1 cellular context compared by ENCODE assay signal in genomic region chr20:33007376-33008335, GRCh38.
TF ChIP-seq lines count a peak whose summit lies in the region.

BPIFB2 (plus strand) TSS chr20:33007704; CDS start chr20:33008575, 871 bp downstream.

TF ChIP-seq in HepG2, 621 proteins besides CTCF, POLR2A, EP300 and RAD21 (continued from another document and continues in another):
- TF ChIP-seq, protein P1, sequence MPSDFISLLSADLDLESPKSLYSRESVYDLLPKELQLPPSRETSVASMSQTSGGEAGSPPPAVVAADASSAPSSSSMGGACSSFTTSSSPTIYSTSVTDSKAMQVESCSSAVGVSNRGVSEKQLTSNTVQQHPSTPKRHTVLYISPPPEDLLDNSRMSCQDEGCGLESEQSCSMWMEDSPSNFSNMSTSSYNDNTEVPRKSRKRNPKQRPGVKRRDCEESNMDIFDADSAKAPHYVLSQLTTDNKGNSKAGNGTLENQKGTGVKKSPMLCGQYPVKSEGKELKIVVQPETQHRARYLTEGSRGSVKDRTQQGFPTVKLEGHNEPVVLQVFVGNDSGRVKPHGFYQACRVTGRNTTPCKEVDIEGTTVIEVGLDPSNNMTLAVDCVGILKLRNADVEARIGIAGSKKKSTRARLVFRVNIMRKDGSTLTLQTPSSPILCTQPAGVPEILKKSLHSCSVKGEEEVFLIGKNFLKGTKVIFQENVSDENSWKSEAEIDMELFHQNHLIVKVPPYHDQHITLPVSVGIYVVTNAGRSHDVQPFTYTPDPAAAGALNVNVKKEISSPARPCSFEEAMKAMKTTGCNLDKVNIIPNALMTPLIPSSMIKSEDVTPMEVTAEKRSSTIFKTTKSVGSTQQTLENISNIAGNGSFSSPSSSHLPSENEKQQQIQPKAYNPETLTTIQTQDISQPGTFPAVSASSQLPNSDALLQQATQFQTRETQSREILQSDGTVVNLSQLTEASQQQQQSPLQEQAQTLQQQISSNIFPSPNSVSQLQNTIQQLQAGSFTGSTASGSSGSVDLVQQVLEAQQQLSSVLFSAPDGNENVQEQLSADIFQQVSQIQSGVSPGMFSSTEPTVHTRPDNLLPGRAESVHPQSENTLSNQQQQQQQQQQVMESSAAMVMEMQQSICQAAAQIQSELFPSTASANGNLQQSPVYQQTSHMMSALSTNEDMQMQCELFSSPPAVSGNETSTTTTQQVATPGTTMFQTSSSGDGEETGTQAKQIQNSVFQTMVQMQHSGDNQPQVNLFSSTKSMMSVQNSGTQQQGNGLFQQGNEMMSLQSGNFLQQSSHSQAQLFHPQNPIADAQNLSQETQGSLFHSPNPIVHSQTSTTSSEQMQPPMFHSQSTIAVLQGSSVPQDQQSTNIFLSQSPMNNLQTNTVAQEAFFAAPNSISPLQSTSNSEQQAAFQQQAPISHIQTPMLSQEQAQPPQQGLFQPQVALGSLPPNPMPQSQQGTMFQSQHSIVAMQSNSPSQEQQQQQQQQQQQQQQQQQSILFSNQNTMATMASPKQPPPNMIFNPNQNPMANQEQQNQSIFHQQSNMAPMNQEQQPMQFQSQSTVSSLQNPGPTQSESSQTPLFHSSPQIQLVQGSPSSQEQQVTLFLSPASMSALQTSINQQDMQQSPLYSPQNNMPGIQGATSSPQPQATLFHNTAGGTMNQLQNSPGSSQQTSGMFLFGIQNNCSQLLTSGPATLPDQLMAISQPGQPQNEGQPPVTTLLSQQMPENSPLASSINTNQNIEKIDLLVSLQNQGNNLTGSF (CRISPR knock-in tag; IDR thresholded peaks at IDR 0.05), result 0 out of 2 replicates have a peak, but pooled peaks have one; percentile 35
- TF ChIP-seq SETDB1 (CRISPR knock-in tag; IDR thresholded peaks at IDR 0.05; ENCODE audit: borderline replicate concordance), result 0 out of 2 replicates have a peak, but pooled peaks have one; percentile 79
- TF ChIP-seq ZNF335 (CRISPR knock-in tag; IDR thresholded peaks at IDR 0.05), result peak; percentile 96
- peak; percentile 77 for TF ChIP-seq RBFOX2 (IDR thresholded peaks at IDR 0.05; ENCODE audit: low read depth, low read length)
- TF ChIP-seq ZFP62 (CRISPR knock-in tag; IDR thresholded peaks at IDR 0.05), result no peak
- no peak for TF ChIP-seq ZNF720 (CRISPR knock-in tag; IDR thresholded peaks at IDR 0.05)
- TF ChIP-seq ZC3H13 (CRISPR knock-in tag; IDR thresholded peaks at IDR 0.05), result no peak; the same call in 1 of the 2 replicates
- no peak for TF ChIP-seq SUZ12 (IDR thresholded peaks at IDR 0.05; ENCODE audit: low read depth, low read length)
- peak; percentile 11; the same call in 1 of the 2 replicates for TF ChIP-seq ZMAT5 (CRISPR knock-in tag; IDR thresholded peaks at IDR 0.05; ENCODE audit: borderline replicate concordance, low read depth)
- TF ChIP-seq ZNF547 (CRISPR knock-in tag; IDR thresholded peaks at IDR 0.05), result peak; percentile 93
- peak; percentile 92; the same call in 1 of the 2 replicates for TF ChIP-seq WIZ (CRISPR knock-in tag; IDR thresholded peaks at IDR 0.05)
- peak; percentile 54 for TF ChIP-seq MIER2 (CRISPR knock-in tag; IDR thresholded peaks at IDR 0.05)
- TF ChIP-seq REPIN1 (CRISPR knock-in tag; IDR thresholded peaks at IDR 0.05; ENCODE audit: borderline replicate concordance, low read depth), result peak; percentile 96
- TF ChIP-seq, protein P2, sequence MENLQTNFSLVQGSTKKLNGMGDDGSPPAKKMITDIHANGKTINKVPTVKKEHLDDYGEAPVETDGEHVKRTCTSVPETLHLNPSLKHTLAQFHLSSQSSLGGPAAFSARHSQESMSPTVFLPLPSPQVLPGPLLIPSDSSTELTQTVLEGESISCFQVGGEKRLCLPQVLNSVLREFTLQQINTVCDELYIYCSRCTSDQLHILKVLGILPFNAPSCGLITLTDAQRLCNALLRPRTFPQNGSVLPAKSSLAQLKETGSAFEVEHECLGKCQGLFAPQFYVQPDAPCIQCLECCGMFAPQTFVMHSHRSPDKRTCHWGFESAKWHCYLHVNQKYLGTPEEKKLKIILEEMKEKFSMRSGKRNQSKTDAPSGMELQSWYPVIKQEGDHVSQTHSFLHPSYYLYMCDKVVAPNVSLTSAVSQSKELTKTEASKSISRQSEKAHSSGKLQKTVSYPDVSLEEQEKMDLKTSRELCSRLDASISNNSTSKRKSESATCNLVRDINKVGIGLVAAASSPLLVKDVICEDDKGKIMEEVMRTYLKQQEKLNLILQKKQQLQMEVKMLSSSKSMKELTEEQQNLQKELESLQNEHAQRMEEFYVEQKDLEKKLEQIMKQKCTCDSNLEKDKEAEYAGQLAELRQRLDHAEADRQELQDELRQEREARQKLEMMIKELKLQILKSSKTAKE (CRISPR knock-in tag; IDR thresholded peaks at IDR 0.05; ENCODE audit: borderline replicate concordance), result peak; percentile 91
- TF ChIP-seq MZF1 (CRISPR knock-in tag; IDR thresholded peaks at IDR 0.05; ENCODE audit: borderline replicate concordance), result no peak; the same call in 1 of the 2 replicates
- peak; percentile 91 for TF ChIP-seq FOXO1 (CRISPR knock-in tag; IDR thresholded peaks at IDR 0.05)
- no peak for TF ChIP-seq NCOA5 (CRISPR knock-in tag; IDR thresholded peaks at IDR 0.05)
- TF ChIP-seq HNRNPUL1 (IDR thresholded peaks at IDR 0.05; ENCODE audit: low read depth, low read length), result no peak
- TF ChIP-seq ZNF562 (CRISPR knock-in tag; IDR thresholded peaks at IDR 0.05; ENCODE audit: borderline replicate concordance), result no peak
- TF ChIP-seq ZMAT3 (CRISPR knock-in tag; conservative IDR thresholded peaks at IDR 0.05), result peak; percentile 46; the same call in 1 of the 2 replicates
- TF ChIP-seq, protein P3, sequence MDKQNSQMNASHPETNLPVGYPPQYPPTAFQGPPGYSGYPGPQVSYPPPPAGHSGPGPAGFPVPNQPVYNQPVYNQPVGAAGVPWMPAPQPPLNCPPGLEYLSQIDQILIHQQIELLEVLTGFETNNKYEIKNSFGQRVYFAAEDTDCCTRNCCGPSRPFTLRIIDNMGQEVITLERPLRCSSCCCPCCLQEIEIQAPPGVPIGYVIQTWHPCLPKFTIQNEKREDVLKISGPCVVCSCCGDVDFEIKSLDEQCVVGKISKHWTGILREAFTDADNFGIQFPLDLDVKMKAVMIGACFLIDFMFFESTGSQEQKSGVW (CRISPR knock-in tag; IDR thresholded peaks at IDR 0.05; ENCODE audit: borderline replicate concordance), result peak; percentile 53; the same call in 1 of the 2 replicates
- peak; percentile 76 for TF ChIP-seq ZNF451 (CRISPR knock-in tag; IDR thresholded peaks at IDR 0.05)
- TF ChIP-seq ZNF296 (CRISPR knock-in tag; conservative IDR thresholded peaks at IDR 0.05), result peak; percentile 76; the same call in 1 of the 2 replicates
- no peak for TF ChIP-seq USF2 (IDR thresholded peaks at IDR 0.05; ENCODE audit: low read depth, low read length)
- no peak for TF ChIP-seq USF2 (CRISPR knock-in tag; IDR thresholded peaks at IDR 0.05; ENCODE audit: borderline replicate concordance)
- TF ChIP-seq TFAP4 (IDR thresholded peaks at IDR 0.05; ENCODE audit: borderline replicate concordance, low read depth), result 0 out of 2 replicates have a peak, but pooled peaks have one; percentile 38
- TF ChIP-seq, protein P4, sequence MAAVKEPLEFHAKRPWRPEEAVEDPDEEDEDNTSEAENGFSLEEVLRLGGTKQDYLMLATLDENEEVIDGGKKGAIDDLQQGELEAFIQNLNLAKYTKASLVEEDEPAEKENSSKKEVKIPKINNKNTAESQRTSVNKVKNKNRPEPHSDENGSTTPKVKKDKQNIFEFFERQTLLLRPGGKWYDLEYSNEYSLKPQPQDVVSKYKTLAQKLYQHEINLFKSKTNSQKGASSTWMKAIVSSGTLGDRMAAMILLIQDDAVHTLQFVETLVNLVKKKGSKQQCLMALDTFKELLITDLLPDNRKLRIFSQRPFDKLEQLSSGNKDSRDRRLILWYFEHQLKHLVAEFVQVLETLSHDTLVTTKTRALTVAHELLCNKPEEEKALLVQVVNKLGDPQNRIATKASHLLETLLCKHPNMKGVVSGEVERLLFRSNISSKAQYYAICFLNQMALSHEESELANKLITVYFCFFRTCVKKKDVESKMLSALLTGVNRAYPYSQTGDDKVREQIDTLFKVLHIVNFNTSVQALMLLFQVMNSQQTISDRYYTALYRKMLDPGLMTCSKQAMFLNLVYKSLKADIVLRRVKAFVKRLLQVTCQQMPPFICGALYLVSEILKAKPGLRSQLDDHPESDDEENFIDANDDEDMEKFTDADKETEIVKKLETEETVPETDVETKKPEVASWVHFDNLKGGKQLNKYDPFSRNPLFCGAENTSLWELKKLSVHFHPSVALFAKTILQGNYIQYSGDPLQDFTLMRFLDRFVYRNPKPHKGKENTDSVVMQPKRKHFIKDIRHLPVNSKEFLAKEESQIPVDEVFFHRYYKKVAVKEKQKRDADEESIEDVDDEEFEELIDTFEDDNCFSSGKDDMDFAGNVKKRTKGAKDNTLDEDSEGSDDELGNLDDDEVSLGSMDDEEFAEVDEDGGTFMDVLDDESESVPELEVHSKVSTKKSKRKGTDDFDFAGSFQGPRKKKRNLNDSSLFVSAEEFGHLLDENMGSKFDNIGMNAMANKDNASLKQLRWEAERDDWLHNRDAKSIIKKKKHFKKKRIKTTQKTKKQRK (IDR thresholded peaks at IDR 0.05; ENCODE audit: low read length), result no peak
- peak; percentile 29; the same call in 1 of the 2 replicates for TF ChIP-seq ATF5 (CRISPR knock-in tag; IDR thresholded peaks at IDR 0.05; ENCODE audit: low read depth)
- 0 out of 2 replicates have a peak, but pooled peaks have one; percentile 75 for TF ChIP-seq ZNF678 (CRISPR knock-in tag; IDR thresholded peaks at IDR 0.05)
- peak; percentile 82; the same call in 1 of the 2 replicates for TF ChIP-seq ZNF34 (CRISPR knock-in tag; IDR thresholded peaks at IDR 0.05; ENCODE audit: borderline replicate concordance)
- TF ChIP-seq ZNF430 (CRISPR knock-in tag; IDR thresholded peaks at IDR 0.05), result peak; percentile 95; the same call in 1 of the 2 replicates
- peak; percentile 46 for TF ChIP-seq ZNF317 (CRISPR knock-in tag; IDR thresholded peaks at IDR 0.05)
- no peak; the same call in none of the 2 replicates for TF ChIP-seq GLI4 (CRISPR knock-in tag; IDR thresholded peaks at IDR 0.05; ENCODE audit: borderline replicate concordance)
- peak; percentile 98 for TF ChIP-seq DR1 (CRISPR knock-in tag; IDR thresholded peaks at IDR 0.05)
- TF ChIP-seq, protein P5, sequence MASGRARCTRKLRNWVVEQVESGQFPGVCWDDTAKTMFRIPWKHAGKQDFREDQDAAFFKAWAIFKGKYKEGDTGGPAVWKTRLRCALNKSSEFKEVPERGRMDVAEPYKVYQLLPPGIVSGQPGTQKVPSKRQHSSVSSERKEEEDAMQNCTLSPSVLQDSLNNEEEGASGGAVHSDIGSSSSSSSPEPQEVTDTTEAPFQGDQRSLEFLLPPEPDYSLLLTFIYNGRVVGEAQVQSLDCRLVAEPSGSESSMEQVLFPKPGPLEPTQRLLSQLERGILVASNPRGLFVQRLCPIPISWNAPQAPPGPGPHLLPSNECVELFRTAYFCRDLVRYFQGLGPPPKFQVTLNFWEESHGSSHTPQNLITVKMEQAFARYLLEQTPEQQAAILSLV (CRISPR knock-in tag; IDR thresholded peaks at IDR 0.05; ENCODE audit: borderline replicate concordance), result peak; percentile 70
- no peak for TF ChIP-seq ADNP (CRISPR knock-in tag; IDR thresholded peaks at IDR 0.05)
- TF ChIP-seq CREM (IDR thresholded peaks at IDR 0.05), result peak; percentile 86
- TF ChIP-seq CREM (CRISPR knock-in tag; IDR thresholded peaks at IDR 0.05), result peak; percentile 17; the same call in 1 of the 2 replicates
- no peak for TF ChIP-seq IKZF1 (IDR thresholded peaks at IDR 0.05)
- peak; percentile 86; the same call in 1 of the 2 replicates for TF ChIP-seq SMYD3 (CRISPR knock-in tag; IDR thresholded peaks at IDR 0.05)
- no peak; the same call in 1 of the 2 replicates for TF ChIP-seq TERF1 (CRISPR knock-in tag; IDR thresholded peaks at IDR 0.05)
- no peak for TF ChIP-seq HES4 (CRISPR knock-in tag; IDR thresholded peaks at IDR 0.05; ENCODE audit: borderline replicate concordance)
- peak; percentile 88; the same call in 1 of the 2 replicates for TF ChIP-seq NR1H2 (CRISPR knock-in tag; IDR thresholded peaks at IDR 0.05; ENCODE audit: borderline replicate concordance, low read depth)
- TF ChIP-seq, protein P6, sequence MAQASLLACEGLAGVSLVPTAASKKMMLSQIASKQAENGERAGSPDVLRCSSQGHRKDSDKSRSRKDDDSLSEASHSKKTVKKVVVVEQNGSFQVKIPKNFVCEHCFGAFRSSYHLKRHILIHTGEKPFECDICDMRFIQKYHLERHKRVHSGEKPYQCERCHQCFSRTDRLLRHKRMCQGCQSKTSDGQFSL (CRISPR knock-in tag; IDR thresholded peaks at IDR 0.05), result no peak
